In the genomic region with DNA sequence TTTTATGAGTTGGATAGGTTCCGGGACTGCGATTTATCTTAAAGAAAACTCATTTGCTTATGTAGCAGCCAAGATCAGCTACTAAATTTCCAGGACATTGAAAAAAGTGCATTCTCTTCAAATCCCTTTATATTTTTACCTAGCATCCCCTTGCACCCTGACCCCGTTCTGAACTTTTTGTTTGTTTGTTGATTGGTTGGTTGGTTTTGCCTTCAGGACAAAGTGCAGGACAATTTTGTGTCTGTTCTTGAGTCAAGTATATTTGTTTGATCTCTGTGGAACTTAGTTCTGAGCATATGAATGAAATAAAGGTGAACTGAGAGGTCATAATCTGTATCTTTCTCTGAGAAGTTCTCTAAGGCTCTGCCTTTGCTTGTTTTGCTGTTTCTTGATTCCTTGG, we compare ENCODE assay signal across 1 cellular context.
TF ChIP-seq lines count a peak whose summit lies in the region.

No MANE protein-coding gene starts in this region.

TF ChIP-seq in H1, 55 proteins besides CTCF, POLR2A, EP300 and RAD21 (continued from another document):
- TF ChIP-seq, protein P1, sequence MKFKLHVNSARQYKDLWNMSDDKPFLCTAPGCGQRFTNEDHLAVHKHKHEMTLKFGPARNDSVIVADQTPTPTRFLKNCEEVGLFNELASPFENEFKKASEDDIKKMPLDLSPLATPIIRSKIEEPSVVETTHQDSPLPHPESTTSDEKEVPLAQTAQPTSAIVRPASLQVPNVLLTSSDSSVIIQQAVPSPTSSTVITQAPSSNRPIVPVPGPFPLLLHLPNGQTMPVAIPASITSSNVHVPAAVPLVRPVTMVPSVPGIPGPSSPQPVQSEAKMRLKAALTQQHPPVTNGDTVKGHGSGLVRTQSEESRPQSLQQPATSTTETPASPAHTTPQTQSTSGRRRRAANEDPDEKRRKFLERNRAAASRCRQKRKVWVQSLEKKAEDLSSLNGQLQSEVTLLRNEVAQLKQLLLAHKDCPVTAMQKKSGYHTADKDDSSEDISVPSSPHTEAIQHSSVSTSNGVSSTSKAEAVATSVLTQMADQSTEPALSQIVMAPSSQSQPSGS (IDR thresholded peaks at IDR 0.05; ENCODE audit: low read length), result no peak
- TF ChIP-seq, protein P2, sequence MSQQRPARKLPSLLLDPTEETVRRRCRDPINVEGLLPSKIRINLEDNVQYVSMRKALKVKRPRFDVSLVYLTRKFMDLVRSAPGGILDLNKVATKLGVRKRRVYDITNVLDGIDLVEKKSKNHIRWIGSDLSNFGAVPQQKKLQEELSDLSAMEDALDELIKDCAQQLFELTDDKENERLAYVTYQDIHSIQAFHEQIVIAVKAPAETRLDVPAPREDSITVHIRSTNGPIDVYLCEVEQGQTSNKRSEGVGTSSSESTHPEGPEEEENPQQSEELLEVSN (IDR thresholded peaks at IDR 0.05), result no peak
- TF ChIP-seq BCL11A (IDR thresholded peaks at IDR 0.05; ENCODE audit: low read depth in 2 of 2, low read length in 2 of 2), result no peak
- no peak for TF ChIP-seq JUN (IDR thresholded peaks at IDR 0.05; ENCODE audit: low read depth, low read length)
